In genomic region chr10:131056781-131057180, GRCh38 we compare ENCODE assay signal across 23 cellular contexts.
DNase-seq lines count a peak whose midpoint lies in the region; ATAC-seq and TF ChIP-seq lines count a peak whose summit lies in the region.
"Had no signal": no experiment of that assay in that cellular context is flagged by ENCODE, and none has a peak within 500 bp of the region (broad histone marks: within the 10 kb centered on the region; RNA-seq: fewer than 3 reads in every experiment).

No MANE protein-coding gene starts in this region.

- H3K27ac Mint-ChIP-seq in H9: no peak overlapping the region; a peak in 1 of 7 replicates
- H3K27ac Mint-ChIP-seq: CD4-positive, alpha-beta memory T cell; CD4-positive, CD25-positive, alpha-beta regulatory T cell; CD8-positive, alpha-beta memory T cell had no signal

- H2AFZ ChIP-seq in H9 (ENCODE audit: low read length): no peak overlapping the region

- H3K79me1 ChIP-seq in H9 (ENCODE audit: insufficient read depth, low read depth, low read length, poor library complexity, severe bottlenecking): no peaks in the 10 kb centered on the region

- H3K27ac ChIP-seq in H9 (ENCODE audit: insufficient read length, low read depth, low read length) (no peak overlapping the region), coronary artery (no peak overlapping the region), upper lobe of right lung (no peak overlapping the region)
- H3K27ac ChIP-seq: BLaER1 had no signal

- no peak overlapping the region for H2BK15ac ChIP-seq in H9 (ENCODE audit: low read depth, low read length)

- no peak overlapping the region for H3K4ac ChIP-seq in H9 (ENCODE audit: low read depth, low read length)

- H3K56ac ChIP-seq in H9 (ENCODE audit: insufficient read length, low read depth, low read length): no peak overlapping the region

- H3K4me1 Mint-ChIP-seq in H9: peaks cover 12 to 24% of the 10 kb centered on the region in 2 experiments
- H3K4me1 Mint-ChIP-seq: CD14-positive monocyte; CD4-positive, alpha-beta memory T cell; CD4-positive, CD25-positive, alpha-beta regulatory T cell; CD8-positive, alpha-beta memory T cell had no signal

- no peak overlapping the region for H2BK20ac ChIP-seq in H9 (ENCODE audit: low read depth, low read length, poor library complexity, severe bottlenecking)

- no peaks in the 10 kb centered on the region for H4K20me1 ChIP-seq in H9 (ENCODE audit: control insufficient read depth, insufficient read depth, insufficient read length)
- H4K20me1 ChIP-seq: BLaER1 had no signal

- no peak for DNase-seq in H9
- DNase-seq in coronary artery (ENCODE audit: low spot score): peak; percentile 54
- peak; percentile 22 for DNase-seq in left lobe of liver (ENCODE audit: low spot score)
- peak; percentile 26 for DNase-seq in upper lobe of right lung
- DNase-seq in stimulated activated CD4-positive, alpha-beta T cell treated with anti-CD3 and anti-CD28 coated beads, Interleukin-4, amount 100 ng/mL, for 24 hours: no peak
- DNase-seq in retina: no peak
- DNase-seq in epidermal melanocyte (ENCODE audit: insufficient read length, low spot score): no peak
- DNase-seq: 8988T; ACHN; BE2C; C1 segment of cervical spinal cord; CD4-positive, alpha-beta memory T cell; CD4-positive, CD25-positive, alpha-beta regulatory T cell; CD8-positive, alpha-beta memory T cell; COR-L47; DMS 273 treated with DMSO at 0.1 percent for 48 hours; DMS153; DMS53; DMS79; DND-41; GF-D8 had no signal

- H3K4me1 ChIP-seq in H9 (ENCODE audit: insufficient read depth, low read length) (no peaks in the 10 kb centered on the region), upper lobe of right lung (no peaks in the 10 kb centered on the region)
- H3K4me1 ChIP-seq: BE2C, BLaER1 had no signal

- H3K27me3 Mint-ChIP-seq in H9 (ENCODE audit: low read depth): peaks cover 9% of the 10 kb centered on the region
- H3K27me3 Mint-ChIP-seq: CD4-positive, alpha-beta memory T cell; CD4-positive, CD25-positive, alpha-beta regulatory T cell; CD8-positive, alpha-beta memory T cell had no signal

- no peak overlapping the region for H2AK5ac ChIP-seq in H9 (ENCODE audit: insufficient read length, low read length)

- H3K23me2 ChIP-seq in H9 (ENCODE audit: insufficient read length, low read depth, low read length, poor library complexity, severe bottlenecking): no peaks in the 10 kb centered on the region

- peaks cover 29 to 38% of the 10 kb centered on the region in 2 experiments for H3K9me3 Mint-ChIP-seq in H9

- H3T11ph ChIP-seq in H9 (ENCODE audit: low read length): no peak overlapping the region

- H3K14ac ChIP-seq in H9 (ENCODE audit: insufficient read depth, low read length): no peak overlapping the region

- no peak overlapping the region for H3K4me2 ChIP-seq in H9 (ENCODE audit: insufficient read depth, insufficient read length, low read length)
- H3K4me2 ChIP-seq: BLaER1 had no signal

- H3K9me3 ChIP-seq in H9 (ENCODE audit: control insufficient read depth, low read depth, low read length): peaks cover 10% of the 10 kb centered on the region
- H3K9me3 ChIP-seq in upper lobe of right lung: no peaks in the 10 kb centered on the region
- H3K9me3 ChIP-seq: BE2C had no signal

- no peak overlapping the region for H2BK5ac ChIP-seq in H9 (ENCODE audit: insufficient read length, low read length)

- H2BK120ac ChIP-seq in H9 (ENCODE audit: low read depth, low read length, poor library complexity, severe bottlenecking): no peak overlapping the region

- intact Hi-C loops in upper lobe of right lung (cut with DNase I): no loop called here

- H3K23ac ChIP-seq in H9 (ENCODE audit: insufficient read length, low read depth, low read length): no peak overlapping the region

- H4K8ac ChIP-seq in H9 (replicated peaks; ENCODE audit: insufficient read length, low read depth, low read length): no peak overlapping the region

- H3K9ac ChIP-seq in H9 (ENCODE audit: extremely low read depth, insufficient read length, low read length): no peak overlapping the region
- H3K9ac ChIP-seq: BLaER1 had no signal

- ATAC-seq in left lobe of liver (no peak), upper lobe of right lung (no peak)

- no peak overlapping the region for H4K5ac ChIP-seq in H9 (ENCODE audit: insufficient read length, low read depth, low read length)

- H3K79me2 ChIP-seq in H9 (ENCODE audit: insufficient read depth, low read length): no peaks in the 10 kb centered on the region

- H3K27me3 ChIP-seq in H9 (ENCODE audit: insufficient read depth, low read length): no peaks in the 10 kb centered on the region
- no peaks in the 10 kb centered on the region for H3K27me3 ChIP-seq in upper lobe of right lung
- H3K27me3 ChIP-seq: BE2C, BLaER1 had no signal

- H4K91ac ChIP-seq in H9 (ENCODE audit: insufficient read length, low read depth, low read length): no peak overlapping the region

- no CpG with 5 or more reads among the region's 8 CpGs for WGBS in H9 (ENCODE audit: extremely low coverage, insufficient read length, low lambda C conversion rate)

- H3K4me3 ChIP-seq in coronary artery (no peak overlapping the region), upper lobe of right lung (no peak overlapping the region)
- H3K4me3 ChIP-seq: BLaER1 had no signal

- no peak overlapping the region for H3K4me3 Mint-ChIP-seq in H9
- H3K4me3 Mint-ChIP-seq: CD14-positive monocyte; CD4-positive, alpha-beta memory T cell; CD4-positive, CD25-positive, alpha-beta regulatory T cell; CD8-positive, alpha-beta memory T cell had no signal

- H2BK12ac ChIP-seq in H9 (ENCODE audit: insufficient read length, low read depth, low read length): no peak overlapping the region

- no peaks in the 10 kb centered on the region for H3K36me3 ChIP-seq in upper lobe of right lung
- H3K36me3 ChIP-seq: BE2C, BLaER1 had no signal

- TF ChIP-seq CTCF in H9 (conservative IDR thresholded peaks at IDR 0.05): no peak
- no peak for TF ChIP-seq CTCF in coronary artery (IDR thresholded peaks at IDR 0.05)
- no peak for TF ChIP-seq CTCF in upper lobe of right lung (IDR thresholded peaks at IDR 0.05)

- peak overlapping the region; percentile 2 for H3K18ac ChIP-seq in H9 (ENCODE audit: insufficient read length, low read depth, low read length)

- H3K36me3 Mint-ChIP-seq in H9 (ENCODE audit: insufficient read depth in 1 of 3, low read depth in 3 of 3): peaks cover 20 to 30% (median 24%) of the 10 kb centered on the region in 3 experiments
- H3K36me3 Mint-ChIP-seq: CD14-positive monocyte; CD4-positive, alpha-beta memory T cell; CD4-positive, CD25-positive, alpha-beta regulatory T cell; CD8-positive, alpha-beta memory T cell had no signal

Comparison
In these comparisons a context has a peak if more than half of its experiments do, and no peak if none do; other contexts are left out.
1. DNase-seq: peak in coronary artery (single experiment), left lobe of liver (single experiment) and upper lobe of right lung (single experiment); none in H9 (single experiment), stimulated activated CD4-positive, alpha-beta T cell treated with anti-CD3 and anti-CD28 coated beads, Interleukin-4, amount 100 ng/mL, for 24 hours (single experiment), retina (single experiment) and epidermal melanocyte (single experiment).